14 cellular contexts compared by ENCODE assay signal in genomic region chr3:163916596-163917560, GRCh38.
DNase-seq lines count a peak whose midpoint lies in the region; ATAC-seq and TF ChIP-seq lines count a peak whose summit lies in the region.
"Had no signal": no experiment of that assay in that cellular context is flagged by ENCODE, and none has a peak within 500 bp of the region (broad histone marks: within the 10 kb centered on the region; RNA-seq: fewer than 3 reads in every experiment).

No MANE protein-coding gene starts in this region.

- no peak for TF ChIP-seq POLR2A in prostate gland (IDR thresholded peaks at IDR 0.05)

- no peak overlapping the region for H3K4me3 Mint-ChIP-seq in activated naive CD8-positive, alpha-beta T cell treated with anti-CD3 and anti-CD28 coated beads, Interleukin-2, amount 50 U/mL, for 24 hours
- H3K4me3 Mint-ChIP-seq: activated naive CD8-positive, alpha-beta T cell; stimulated activated memory B cell treated with anti-CD40 and anti-IgM and Interleukin-4, amounts not matched to agents 10 μg/mL and 1 μg/mL and 100 μg/mL, for 72 hours; WTC11 had no signal

- no peaks in the 10 kb centered on the region for H3K4me1 Mint-ChIP-seq in activated naive CD8-positive, alpha-beta T cell treated with anti-CD3 and anti-CD28 coated beads, Interleukin-2, amount 50 U/mL, for 24 hours
- H3K4me1 Mint-ChIP-seq: stimulated activated memory B cell treated with anti-CD40 and anti-IgM and Interleukin-4, amounts not matched to agents 10 μg/mL and 1 μg/mL and 100 μg/mL, for 72 hours had no signal

- H3K79me2 ChIP-seq in OCI-LY1 (ENCODE audit: insufficient read depth, low read length), result no peaks in the 10 kb centered on the region
- no peaks in the 10 kb centered on the region for H3K79me2 ChIP-seq in hepatocyte

- H3K36me3 ChIP-seq in OCI-LY1 (ENCODE audit: insufficient read depth, low read length) (no peaks in the 10 kb centered on the region), hepatocyte (replicated peaks; ENCODE audit: insufficient read depth, low read depth) (no peaks in the 10 kb centered on the region), prostate gland (no peaks in the 10 kb centered on the region)

- TF ChIP-seq CTCF in OCI-LY1 (IDR thresholded peaks at IDR 0.05; ENCODE audit: low read length) (peak; percentile 54), hepatocyte (IDR thresholded peaks at IDR 0.05; ENCODE audit: poor library complexity) (no peak), prostate gland (IDR thresholded peaks at IDR 0.05) (no peak)

- intact Hi-C loops in posterior cingulate gyrus (cut with DNase I) (no loop called here), prostate gland (cut with DNase I) (no loop called here)

- 94% methylated on average over 4 of the region's 4 CpGs for WGBS in hepatocyte (ENCODE audit: low lambda C conversion rate, missing lambda C conversion rate)
- 88% methylated on average over 4 of the region's 4 CpGs for WGBS in prostate gland

- H3K9me2 ChIP-seq in OCI-LY1 (ENCODE audit: low read depth, low read length) (no peaks in the 10 kb centered on the region), hepatocyte (replicated peaks; ENCODE audit: insufficient read depth) (no peaks in the 10 kb centered on the region)

- H3K27me3 Mint-ChIP-seq in activated naive CD8-positive, alpha-beta T cell treated with anti-CD3 and anti-CD28 coated beads, Interleukin-2, amount 50 U/mL, for 24 hours, result no peaks in the 10 kb centered on the region
- H3K27me3 Mint-ChIP-seq: activated naive CD8-positive, alpha-beta T cell; stimulated activated memory B cell treated with anti-CD40 and anti-IgM and Interleukin-4, amounts not matched to agents 10 μg/mL and 1 μg/mL and 100 μg/mL, for 72 hours had no signal

- no peak overlapping the region for H3K9ac ChIP-seq in OCI-LY1 (ENCODE audit: low read length)

- DNase-seq in D341Med (ENCODE audit: low spot score), result peak; percentile 36
- DNase-seq in KBM-7, result peak; percentile 27
- DNase-seq in hepatocyte (ENCODE audit: low spot score), result peak; percentile 6
- DNase-seq in posterior cingulate gyrus, result no peak
- no peak for DNase-seq in prostate gland (ENCODE audit: low spot score)
- DNase-seq in NCI-H774 (lab: John Stamatoyannopoulos, UW), result no peak
- DNase-seq in activated naive CD8-positive, alpha-beta T cell treated with anti-CD3 and anti-CD28 coated beads, Interleukin-2, amount 50 U/mL, for 24 hours, result no peak

- H3F3A ChIP-seq in OCI-LY1 (ENCODE audit: insufficient read depth, low read length), result no peaks in the 10 kb centered on the region

- no peak overlapping the region for H3K27ac ChIP-seq in OCI-LY1 (ENCODE audit: low read depth, low read length, poor library complexity, severe bottlenecking)
- H3K27ac ChIP-seq in hepatocyte, result no peak overlapping the region
- no peak overlapping the region for H3K27ac ChIP-seq in prostate gland
- H3K27ac ChIP-seq: epithelial cell of prostate, skin epidermis had no signal

- H3K4me2 ChIP-seq in OCI-LY1 (ENCODE audit: low read length), result no peak overlapping the region
- no peak overlapping the region for H3K4me2 ChIP-seq in hepatocyte

- H3K4me3 ChIP-seq in OCI-LY1 (ENCODE audit: low read depth, low read length, poor library complexity, severe bottlenecking) (no peak overlapping the region), hepatocyte (no peak overlapping the region), prostate gland (no peak overlapping the region)
- H3K4me3 ChIP-seq: skin epidermis had no signal

- no peaks in the 10 kb centered on the region for H3K36me3 Mint-ChIP-seq in activated naive CD8-positive, alpha-beta T cell treated with anti-CD3 and anti-CD28 coated beads, Interleukin-2, amount 50 U/mL, for 24 hours (ENCODE audit: low read depth)
- H3K36me3 Mint-ChIP-seq: activated naive CD8-positive, alpha-beta T cell; stimulated activated memory B cell treated with anti-CD40 and anti-IgM and Interleukin-4, amounts not matched to agents 10 μg/mL and 1 μg/mL and 100 μg/mL, for 72 hours had no signal

- H3K9me3 Mint-ChIP-seq in activated naive CD8-positive, alpha-beta T cell treated with anti-CD3 and anti-CD28 coated beads, Interleukin-2, amount 50 U/mL, for 24 hours, result no peaks in the 10 kb centered on the region
- H3K9me3 Mint-ChIP-seq: stimulated activated memory B cell treated with anti-CD40 and anti-IgM and Interleukin-4, amounts not matched to agents 10 μg/mL and 1 μg/mL and 100 μg/mL, for 72 hours had no signal

- ATAC-seq in activated naive CD8-positive, alpha-beta T cell treated with anti-CD3 and anti-CD28 coated beads, Interleukin-2, amount 50 U/mL, for 24 hours, result no peak
- ATAC-seq: stimulated activated memory B cell treated with anti-CD40 and anti-IgM and Interleukin-4, amounts not matched to agents 10 μg/mL and 1 μg/mL and 100 μg/mL, for 72 hours; WTC11 had no signal

- H3K9me3 ChIP-seq in OCI-LY1 (ENCODE audit: low read length) (no peaks in the 10 kb centered on the region), hepatocyte (ENCODE audit: low read depth) (no peaks in the 10 kb centered on the region), prostate gland (no peaks in the 10 kb centered on the region)
- H3K9me3 ChIP-seq: Caco-2 had no signal

- H4K20me1 ChIP-seq in OCI-LY1 (ENCODE audit: insufficient read depth, low read length), result no peaks in the 10 kb centered on the region
- H4K20me1 ChIP-seq in hepatocyte (ENCODE audit: insufficient read depth, poor library complexity, severe bottlenecking), result no peaks in the 10 kb centered on the region

- H3K27me3 ChIP-seq in OCI-LY1 (ENCODE audit: insufficient read depth, low read length), result no peaks in the 10 kb centered on the region
- no peaks in the 10 kb centered on the region for H3K27me3 ChIP-seq in hepatocyte
- H3K27me3 ChIP-seq in prostate gland (replicated peaks; ENCODE audit: insufficient read depth), result no peaks in the 10 kb centered on the region

- no peak overlapping the region for H3K27ac Mint-ChIP-seq in activated naive CD8-positive, alpha-beta T cell treated with anti-CD3 and anti-CD28 coated beads, Interleukin-2, amount 50 U/mL, for 24 hours
- H3K27ac Mint-ChIP-seq: activated naive CD8-positive, alpha-beta T cell; stimulated activated memory B cell treated with anti-CD40 and anti-IgM and Interleukin-4, amounts not matched to agents 10 μg/mL and 1 μg/mL and 100 μg/mL, for 72 hours; WTC11 had no signal

- H3K4me1 ChIP-seq in OCI-LY1 (ENCODE audit: insufficient read depth, low read length, severe bottlenecking) (no peaks in the 10 kb centered on the region), hepatocyte (ENCODE audit: insufficient read depth) (no peaks in the 10 kb centered on the region), prostate gland (replicated peaks) (no peaks in the 10 kb centered on the region)

- H2AFZ ChIP-seq in OCI-LY1 (ENCODE audit: low read length) (no peak overlapping the region), hepatocyte (no peak overlapping the region)

- in situ Hi-C loops in KBM-7 (cut with MboI; ENCODE audit: low pct_unique_long_range_greater_than_20kb, low sequenced_read_pairs), result no loop called here

Comparison
In these comparisons a context has a peak if more than half of its experiments do, and no peak if none do; other contexts are left out.
1. DNase-seq: peak in D341Med (single experiment), KBM-7 (single experiment) and hepatocyte (single experiment); none in posterior cingulate gyrus (0 of 10), prostate gland (single experiment), NCI-H774 (single experiment) and activated naive CD8-positive, alpha-beta T cell treated with anti-CD3 and anti-CD28 coated beads, Interleukin-2, amount 50 U/mL, for 24 hours (single experiment).